ENCODE assay signal across 11 cellular contexts in genomic region chr2:159891917-159892691, GRCh38. TPM values are rescaled to one million over a fixed set of nuclear protein-coding genes. Genes with fewer than 3 reads are reported as not detected.
DNase-seq lines count a peak whose midpoint lies in the region; ATAC-seq, FAIRE-seq and TF ChIP-seq lines count a peak whose summit lies in the region.
"Had no signal": no experiment of that assay in that cellular context is flagged by ENCODE, and none has a peak within 500 bp of the region (broad histone marks: within the 10 kb centered on the region; RNA-seq: fewer than 3 reads in every experiment).

No MANE protein-coding gene starts in this region.

- CTCF ChIA-PET in A549 (lab: Yijun Ruan, JAX) = interaction anchor here (0.9 kb wide), 1 partner anchor 366 kb away, joined by 3 read pairs; no protein-coding TSS in a partner anchor

- no peak for TF ChIP-seq RAD21 in A549 (conservative IDR thresholded peaks at IDR 0.05 in 1 of 2, IDR thresholded peaks at IDR 0.05 in 1 of 2)

- no peaks in the 10 kb centered on the region for H3K27me3 ChIP-seq in heart left ventricle
- no peaks in the 10 kb centered on the region for H3K27me3 ChIP-seq in spleen (replicated peaks in 1 of 7)

- intact Hi-C loops in heart left ventricle (cut with DNase I) = no loop called here
- intact Hi-C loops in spleen (cut with DNase I; ENCODE audit: low total_unique reads) = no loop called here

- ATAC-seq in A549 (peak; percentile 74 to 85; a peak in 4 of 6 replicates), GM19395 (IDR thresholded peaks at IDR 0.05; ENCODE audit: unreplicated experiment) (peak; percentile 25), HG03135 (IDR thresholded peaks at IDR 0.05; ENCODE audit: unreplicated experiment) (no peak), heart left ventricle (no peak)

- FAIRE-seq in A549 (lab: Jason Lieb, UNC) = no peak

- TF ChIP-seq POLR2A in A549 (IDR thresholded peaks at IDR 0.05; ENCODE audit: low read length) (no peak), heart left ventricle (IDR thresholded peaks at IDR 0.05) (no peak), spleen (IDR thresholded peaks at IDR 0.05) (no peak)

- no peaks in the 10 kb centered on the region for H3K9me3 ChIP-seq in A549
- no peaks in the 10 kb centered on the region for H3K9me3 ChIP-seq in heart left ventricle
- no peaks in the 10 kb centered on the region for H3K9me3 ChIP-seq in spleen

- POLR2A ChIA-PET in A549 (lab: Yijun Ruan, JAX) = no interaction called here

- no peaks in the 10 kb centered on the region for H3K36me3 ChIP-seq in heart left ventricle
- peaks cover 0 to 33% (median 1%) of the 10 kb centered on the region in 6 donors for H3K36me3 ChIP-seq in spleen

- no peak for TF ChIP-seq EP300 in A549 (IDR thresholded peaks at IDR 0.05)

- H3K27ac ChIP-seq in A549 = no peak overlapping the region
- H3K27ac ChIP-seq in heart left ventricle = no peak overlapping the region
- H3K27ac ChIP-seq in spleen = peak overlapping the region in 1 of 8 donors; percentile 34
- H3K27ac ChIP-seq: parathyroid adenoma had no signal

- no peak for TF ChIP-seq CTCF in A549 (IDR thresholded peaks at IDR 0.05)
- TF ChIP-seq CTCF in epithelial cell of proximal tubule (conservative IDR thresholded peaks at IDR 0.05; ENCODE audit: low read depth, low read length) = no peak
- no peak for TF ChIP-seq CTCF in heart left ventricle (IDR thresholded peaks at IDR 0.05)
- no peak for TF ChIP-seq CTCF in spleen (IDR thresholded peaks at IDR 0.05 in 8 of 11, conservative IDR thresholded peaks at IDR 0.05 in 3 of 11)

- WGBS in A549 (ENCODE audit: missing lambda C conversion rate) = 36% methylated on average over 2 of the region's 2 CpGs
- 85 to 94% (median 89%) methylated on average over 2 of the region's 2 CpGs for WGBS in heart left ventricle, 4 donors
- WGBS in spleen, 5 donors = 88 to 98% (median 97%) methylated on average over 2 of the region's 2 CpGs

- no peak overlapping the region; the same call in 2 of the 3 replicates for H3K4me2 ChIP-seq in A549

- H3K4me3 ChIP-seq in A549 = no peak overlapping the region
- no peak overlapping the region for H3K4me3 ChIP-seq in epithelial cell of proximal tubule (ENCODE audit: low read depth, low read length)
- H3K4me3 ChIP-seq in heart left ventricle = no peak overlapping the region
- H3K4me3 ChIP-seq in spleen = no peak overlapping the region

- DNase-seq in A549 (ENCODE audit: low read depth in 1 of 2, low spot score in 1 of 2) (peak; percentile 28 to 38), LoVo (ENCODE audit: low spot score) (peak; percentile 41), epithelial cell of proximal tubule (ENCODE audit: low read depth) (peak; percentile 74), heart left ventricle (no peak), NCI-H2227 (lab: John Stamatoyannopoulos, UW; ENCODE audit: unreplicated experiment) (no peak), spleen (no peak)
- DNase-seq: activated CD8-positive, alpha-beta memory T cell treated with anti-CD3 and anti-CD28 coated beads for 24 hours; erythroblast had no signal

- peaks cover 8% of the 10 kb centered on the region; the same call in 2 of the 3 replicates for H3K4me1 ChIP-seq in A549
- peaks cover 0 to 28% (median 0%) of the 10 kb centered on the region in 12 donors for H3K4me1 ChIP-seq in heart left ventricle
- peaks cover 0 to 65% (median 15%) of the 10 kb centered on the region in 6 donors for H3K4me1 ChIP-seq in spleen
- H3K4me1 ChIP-seq: parathyroid adenoma had no signal

TF ChIP-seq in A549, 52 proteins besides CTCF, POLR2A, EP300 and RAD21:
- TF ChIP-seq RCOR1 (IDR thresholded peaks at IDR 0.05; ENCODE audit: low read depth, low read length) (no peak), HMGXB4 (CRISPR knock-in tag; IDR thresholded peaks at IDR 0.05; ENCODE audit: borderline replicate concordance) (no peak), MAZ (IDR thresholded peaks at IDR 0.05; ENCODE audit: borderline replicate concordance, low read depth, low read length) (no peak)
TF ChIP-seq in A549: peak in this region for 0.

RNA-seq across cellular contexts. Expression of gene LY75, which starts 12.5 kb away (rescaled TPM):
- 0.25 and 0.26 TPM in 2 replicates for polyA plus RNA-seq in A549 (2011; rRNA removed)
- 0.09 and 0.14 TPM in 2 replicates for polyA plus RNA-seq in A549 (2012; cell fraction: cytosol; rRNA removed)
- 0.05 and 0.11 TPM in 2 replicates for polyA plus RNA-seq in A549 (2012; cell fraction: nucleus; rRNA removed)
- polyA plus RNA-seq in A549 (2017; fragmentation: RNase III; extraction: RNeasy Plus Mini Kit Qiagen cat#74134 plus additional on column Dnase treatment) = 0.08 to 0.19 TPM (median 0.08 TPM) in 3 replicates
- polyA minus RNA-seq in A549 (2011; rRNA and poly(A)+ RNA removed) = 0.25 and 0.73 TPM in 2 replicates
- 3.2 and 6.4 TPM in 2 replicates for total RNA-seq in epithelial cell of proximal tubule
- 1 to 10 TPM in 3 of 9 donors, under 1 TPM in 6; 0.26 to 5.2 (median 0.81) TPM for total RNA-seq in heart left ventricle
- under 1 TPM; 0.30 to 0.67 TPM for polyA plus RNA-seq in heart left ventricle
- 10 to 100 TPM; 32.3 to 41.2 (median 35.8) TPM for total RNA-seq in spleen
- polyA plus RNA-seq in spleen = 10 to 100 TPM in 1 of 3 donors, 1 to 10 TPM in 2; 7.6 to 11.0 (median 8.6) TPM

Comparison
In these comparisons a context has a peak if more than half of its experiments do, and no peak if none do; other contexts are left out.
1. ATAC-seq: peak in A549 (2 of 2) and GM19395 (single experiment); none in HG03135 (single experiment) and heart left ventricle (0 of 4).
2. DNase-seq: peak in A549 (2 of 2), LoVo (single experiment) and epithelial cell of proximal tubule (single experiment); none in heart left ventricle (0 of 5), NCI-H2227 (single experiment) and spleen (single experiment).